In the genomic region with DNA sequence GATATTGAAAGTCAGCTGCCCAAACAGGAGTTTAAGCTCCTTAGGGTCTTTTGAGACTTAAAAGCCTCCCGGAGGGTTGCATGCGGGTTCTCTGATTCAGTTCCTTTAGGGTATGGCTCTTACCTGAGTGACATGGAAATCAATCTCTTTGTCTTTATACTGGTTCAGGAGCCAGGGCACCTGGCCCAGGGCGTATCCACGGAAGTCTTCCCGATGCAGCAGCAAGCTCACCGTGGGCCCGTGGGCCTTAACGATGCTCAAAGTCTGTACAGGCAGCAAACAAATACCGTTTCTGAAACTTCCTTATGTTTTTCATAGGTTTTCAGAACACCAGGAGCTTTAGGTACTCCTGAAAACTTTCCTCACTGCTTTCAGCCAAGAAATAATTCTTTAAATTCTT, we compare ENCODE assay signal across 37 cellular contexts. TPM values are rescaled to one million over a fixed set of nuclear protein-coding genes. Genes with fewer than 3 reads are reported as not detected.
"Had no signal": no experiment of that assay in that cellular context is flagged by ENCODE, and none has a peak within 500 bp of the region (broad histone marks: within the 10 kb centered on the region; RNA-seq: fewer than 3 reads in every experiment).

No MANE protein-coding gene starts in this region.

- H3K9me3 ChIP-seq: adrenal gland, body of pancreas, breast epithelium had no signal

- H3K36me3 ChIP-seq: adrenal gland, brain microvascular endothelial cell, breast epithelium had no signal

- H3K27ac ChIP-seq: adrenal gland, body of pancreas, brain microvascular endothelial cell, breast epithelium, VCaP had no signal

- DNase-seq: activated B cell treated with CpG ODN at 0.5 μM for 24 hours; activated CD4-positive, alpha-beta memory T cell treated with anti-CD3 and anti-CD28 coated beads for 36 hours; activated CD4-positive, alpha-beta T cell treated with anti-CD3 and anti-CD28 coated beads for 4 hours; activated CD4-positive, alpha-beta T cell treated with anti-CD3 and anti-CD28 coated beads, Interleukin-2, amount 10 ng/mL, durations not matched to agents 24 days and 14 days; activated CD4-positive, alpha-beta T cell treated with anti-CD3 and anti-CD28 coated beads, Interleukin-2, amount 50 U/mL, for 1 hour; activated CD4-positive, alpha-beta T cell treated with anti-CD3 and anti-CD28 coated beads, Interleukin-2, amount 50 U/mL, for 4 hours; activated CD4-positive, CD25-positive, alpha-beta regulatory T cell treated with anti-CD3 and anti-CD28 coated beads, Interleukin-2, amount 50 U/mL, for 72 hours; activated CD8-positive, alpha-beta memory T cell treated with anti-CD3 and anti-CD28 coated beads, Interleukin-2, amount 50 U/mL, for 4 hours; activated CD8-positive, alpha-beta T cell treated with anti-CD3 and anti-CD28 coated beads for 36 hours; activated effector memory CD4-positive, alpha-beta T cell treated with anti-CD3 and anti-CD28 coated beads, Interleukin-2, amount 50 U/mL, for 16 hours; activated gamma-delta T cell treated with Interleukin-2 at 50 U/mL for 16 hours; activated naive CD4-positive, alpha-beta T cell; activated naive CD4-positive, alpha-beta T cell treated with anti-CD3 and anti-CD28 coated beads for 36 hours; activated naive CD4-positive, alpha-beta T cell treated with anti-CD3 and anti-CD28 coated beads, Interleukin-2, amount 50 U/mL, for 16 hours; activated naive CD8-positive, alpha-beta T cell treated with anti-CD3 and anti-CD28 coated beads for 36 hours; activated T-cell treated with anti-CD3 and anti-CD28 coated beads for 4 hours; activated T-cell treated with anti-CD3 and anti-CD28 coated beads, Interleukin-2, amount 50 U/mL, for 1 hour; activated T-cell treated with anti-CD3 and anti-CD28 coated beads, Interleukin-2, amount 50 U/mL, for 4 hours; activated T-cell treated with anti-CD3 and anti-CD28 coated beads, Interleukin-2, amount 50 U/mL, for 72 hours; adrenal gland; amniotic stem cell; aorta; body of pancreas; brain microvascular endothelial cell; caudate nucleus; cerebellar nuclear complex; T-helper 1 cell; T-helper 2 cell; T-helper 9 cell had no signal

- H3K4me3 ChIP-seq: adrenal gland, body of pancreas, breast epithelium had no signal

- ATAC-seq: activated CD8-positive, alpha-beta T cell treated with anti-CD3 and anti-CD28 coated beads for 36 hours; activated naive CD4-positive, alpha-beta T cell treated with anti-CD3 and anti-CD28 coated beads, Interleukin-2, amount 50 U/mL, for 72 hours; activated T-cell treated with anti-CD3 and anti-CD28 coated beads, Interleukin-2, amount 50 U/mL, for 4 hours; activated T-cell treated with anti-CD3 and anti-CD28 coated beads, Interleukin-2, amount 50 U/mL, for 72 hours; activated T-helper 17 cell treated with anti-CD3 and anti-CD28 coated beads, Interleukin-2, amount 50 U/mL, for 72 hours; body of pancreas had no signal

- H3K27me3 ChIP-seq: adrenal gland, body of pancreas, brain microvascular endothelial cell, breast epithelium had no signal

- H3K4me1 ChIP-seq: adrenal gland, body of pancreas, breast epithelium had no signal

RNA-seq across cellular contexts. Expression of gene MROH2B, which starts 13.2 kb away (rescaled TPM):
- total RNA-seq: activated B cell treated with CpG ODN at 0.5 μM for 24 hours; activated CD4-positive, alpha-beta memory T cell treated with anti-CD3 and anti-CD28 coated beads for 36 hours; activated CD4-positive, alpha-beta T cell treated with anti-CD3 and anti-CD28 coated beads, Interleukin-2, amount 10 ng/mL, durations not matched to agents 24 days and 14 days; activated CD8-positive, alpha-beta memory T cell treated with anti-CD3 and anti-CD28 coated beads for 36 hours; activated CD8-positive, alpha-beta T cell treated with anti-CD3 and anti-CD28 coated beads for 36 hours; activated naive CD4-positive, alpha-beta T cell treated with anti-CD3 and anti-CD28 coated beads for 36 hours; activated naive CD4-positive, alpha-beta T cell treated with anti-CD3 and anti-CD28 coated beads, Interleukin-2, amount 50 U/mL, for 72 hours; activated naive CD8-positive, alpha-beta T cell treated with anti-CD3 and anti-CD28 coated beads for 36 hours; activated T-cell treated with anti-CD3 and anti-CD28 coated beads, Interleukin-2, amount 50 U/mL, for 4 hours; activated T-cell treated with anti-CD3 and anti-CD28 coated beads, Interleukin-2, amount 50 U/mL, for 72 hours; activated T-helper 1 cell treated with anti-CD3 and anti-CD28 coated beads, Interleukin-12 subunit alpha, Interleukin-12 subunit beta, Interleukin-2, Interleukin-4 antibody, amounts not matched to agents 30 ng/mL and 10 ng/mL and 1 ng/mL, durations not matched to agents 14 hours and 24 hours and 36 hours; activated T-helper 17 cell treated with anti-CD3 and anti-CD28 coated beads, Interleukin-2, amount 50 U/mL, for 72 hours; aorta; astrocyte; body of pancreas; breast epithelium; chondrocyte had no signal
- polyA plus RNA-seq: aorta had no signal
